8 cellular contexts compared by ENCODE assay signal in genomic region chr5:74640450-74641013, GRCh38. TPM values are rescaled to one million over a fixed set of nuclear protein-coding genes. Genes with fewer than 3 reads are reported as not detected.
DNase-seq lines count a peak whose midpoint lies in the region; ATAC-seq, FAIRE-seq and TF ChIP-seq lines count a peak whose summit lies in the region.

TSS of gene ENC1 (minus strand) at chr5:74640728. CDS start at chr5:74636485, 4,243 bp downstream.

- peak within 1 kb of the TSS; percentile 89 for H3K4me3 ChIP-seq in astrocyte of the cerebellum (ENCODE audit: low read depth, low read length)

- peak; percentile 60 for TF ChIP-seq POLR2A in GM12891 (IDR thresholded peaks at IDR 0.05; ENCODE audit: low read depth, low read length)

- H3K27me3 Mint-ChIP-seq in T-helper 2 cell treated with Interferon-gamma antibody and Interleukin-4, amounts not matched to agents 5 μg/mL and 100 μg/mL, for 36 hours (ENCODE audit: low read depth), result peaks cover 75% of the 10 kb centered on the region

- peak; percentile 49 for TF ChIP-seq CTCF in astrocyte of the cerebellum (IDR thresholded peaks at IDR 0.05; ENCODE audit: low read depth, low read length, missing control alignments)

- no peaks in the 10 kb centered on the region for H3K36me3 Mint-ChIP-seq in T-helper 2 cell treated with Interferon-gamma antibody and Interleukin-4, amounts not matched to agents 5 μg/mL and 100 μg/mL, for 36 hours (ENCODE audit: low read depth)

- peak; percentile 92 for FAIRE-seq in GM12891 (lab: Jason Lieb, UNC)

- peak within 1 kb of the TSS; percentile 81 for H3K4me3 Mint-ChIP-seq in T-helper 2 cell treated with Interferon-gamma antibody and Interleukin-4, amounts not matched to agents 5 μg/mL and 100 μg/mL, for 36 hours

- peaks cover 21% of the 10 kb centered on the region for H3K4me1 Mint-ChIP-seq in T-helper 2 cell treated with Interferon-gamma antibody and Interleukin-4, amounts not matched to agents 5 μg/mL and 100 μg/mL, for 36 hours (ENCODE audit: low read depth)

- in situ Hi-C loops in astrocyte of the cerebellum (cut with HindIII; ENCODE audit: low sequenced_read_pairs), result no loop called here

- no peaks in the 10 kb centered on the region for H3K9me3 Mint-ChIP-seq in T-helper 2 cell treated with Interferon-gamma antibody and Interleukin-4, amounts not matched to agents 5 μg/mL and 100 μg/mL, for 36 hours

- DNase-seq in GM12891 (ENCODE audit: insufficient read length, low spot score) (peak; percentile 56), NCI-H1417 (lab: John Stamatoyannopoulos, UW) (peak; percentile 86 to 92 (median 89)), astrocyte of the cerebellum (ENCODE audit: low read depth) (peak; percentile 68), hippocampal formation (lab: John Stamatoyannopoulos, UW) (peak; percentile 79 to 83), renal cortical epithelial cell (ENCODE audit: low read depth) (no peak), GM19240 (ENCODE audit: insufficient read length, low spot score) (no peak)
- peak; percentile 76 for DNase-seq in T-helper 2 cell treated with Interferon-gamma antibody and Interleukin-4, amounts not matched to agents 5 μg/mL and 100 μg/mL, for 36 hours (ENCODE audit: low spot score)

- peak; percentile 76 for ATAC-seq in HG02759 (IDR thresholded peaks at IDR 0.05; ENCODE audit: unreplicated experiment)

- no peak within 1 kb of the TSS for H3K27ac Mint-ChIP-seq in T-helper 2 cell treated with Interferon-gamma antibody and Interleukin-4, amounts not matched to agents 5 μg/mL and 100 μg/mL, for 36 hours

TF ChIP-seq in GM12891, 5 proteins besides CTCF, POLR2A, EP300 and RAD21:
- TF ChIP-seq PAX5 (IDR thresholded peaks at IDR 0.05; ENCODE audit: insufficient read depth, low read length, severe bottlenecking) (no peak), SPI1 (IDR thresholded peaks at IDR 0.05; ENCODE audit: low read depth, low read length) (peak; percentile 39), POLR2AphosphoS5 (IDR thresholded peaks at IDR 0.05; ENCODE audit: low read depth, low read length) (peak; percentile 86), POU2F2 (IDR thresholded peaks at IDR 0.05; ENCODE audit: low read depth, low read length) (peak; percentile 76; the same call in 1 of the 2 replicates), TAF1 (IDR thresholded peaks at IDR 0.05; ENCODE audit: low read depth, low read length) (no peak)
TF ChIP-seq in GM12891: peak in this region for 3.

RNA-seq across cellular contexts. Expression of gene ENC1, which starts in this region (rescaled TPM):
- 9.9 TPM for polyA plus RNA-seq in GM12891 (2012; ENCODE audit: low read depth, missing spikeins)
- 44.5 and 219 TPM in 2 replicates for total RNA-seq in renal cortical epithelial cell

Comparison
In these comparisons a context has a peak if more than half of its experiments do, and no peak if none do; other contexts are left out.
1. DNase-seq: peak in GM12891 (single experiment), NCI-H1417 (3 of 3), T-helper 2 cell treated with Interferon-gamma antibody and Interleukin-4, amounts not matched to agents 5 μg/mL and 100 μg/mL, for 36 hours (single experiment), astrocyte of the cerebellum (single experiment) and hippocampal formation (2 of 2); none in renal cortical epithelial cell (single experiment) and GM19240 (single experiment).